ENCODE assay signal across 26 cellular contexts in genomic region chr14:85425507-85425906, GRCh38.
DNase-seq lines count a peak whose midpoint lies in the region; ATAC-seq and TF ChIP-seq lines count a peak whose summit lies in the region.
"Had no signal": no experiment of that assay in that cellular context is flagged by ENCODE, and none has a peak within 500 bp of the region (broad histone marks: within the 10 kb centered on the region; RNA-seq: fewer than 3 reads in every experiment).

No MANE protein-coding gene starts in this region.

- WGBS in hepatocyte (ENCODE audit: low lambda C conversion rate, missing lambda C conversion rate), result 82% methylated on average over 3 of the region's 3 CpGs

- H3K4me1 ChIP-seq in foreskin keratinocyte (peaks cover 19% of the 10 kb centered on the region), parathyroid adenoma (no peaks in the 10 kb centered on the region), hepatocyte (ENCODE audit: insufficient read depth) (no peaks in the 10 kb centered on the region)
- H3K4me1 ChIP-seq: BLaER1, Caco-2 had no signal

- no peak for DNase-seq in cardiac fibroblast (ENCODE audit: low read depth in 2 of 2)
- no peak for DNase-seq in foreskin keratinocyte
- no peak for DNase-seq in hepatocyte (ENCODE audit: low spot score)
- DNase-seq in putamen (ENCODE audit: low spot score), result no peak
- DNase-seq in activated gamma-delta T cell treated with Interleukin-2 at 50 U/mL for 16 hours, result no peak
- no peak for DNase-seq in islet precursor cell
- DNase-seq: Caco-2; CD4-positive, alpha-beta memory T cell; DMS 273 treated with DMSO at 0.1 percent for 48 hours; DMS79 treated with DMSO at 0.1 percent for 48 hours; GM23248; H9; KBM-7; MM.1S; NCI-H1048; NCI-H1436; NCI-H187 treated with DMSO at 0.1 percent for 48 hours; NCI-H69; PC-9; RPMI8226; SHP77 had no signal

- no peaks in the 10 kb centered on the region for H4K20me1 ChIP-seq in hepatocyte (ENCODE audit: insufficient read depth, poor library complexity, severe bottlenecking)
- H4K20me1 ChIP-seq: BLaER1 had no signal

- TF ChIP-seq CTCF in cardiac fibroblast (IDR thresholded peaks at IDR 0.05; ENCODE audit: low read depth, low read length) (peak; percentile 11), foreskin keratinocyte (conservative IDR thresholded peaks at IDR 0.05) (no peak), parathyroid adenoma (IDR thresholded peaks at IDR 0.05) (no peak), hepatocyte (IDR thresholded peaks at IDR 0.05; ENCODE audit: poor library complexity) (no peak)

- H2AFZ ChIP-seq in parathyroid adenoma (no peak overlapping the region), hepatocyte (no peak overlapping the region)
- H2AFZ ChIP-seq: GM23248, PC-9 had no signal

- H3K4me3 ChIP-seq in cardiac fibroblast (replicated peaks in 1 of 2; ENCODE audit: low read depth in 2 of 2, low read length in 2 of 2) (no peak overlapping the region), parathyroid adenoma (ENCODE audit: low read depth, low read length) (peak overlapping the region; percentile 11), hepatocyte (no peak overlapping the region)
- H3K4me3 ChIP-seq: BLaER1, GM12878, GM23248, PC-9 had no signal

- H3K4me2 ChIP-seq in parathyroid adenoma (ENCODE audit: low read length), result peak overlapping the region; percentile 13
- H3K4me2 ChIP-seq in hepatocyte, result no peak overlapping the region
- H3K4me2 ChIP-seq: BLaER1, PC-9 had no signal

- no peak overlapping the region for H3K9ac ChIP-seq in parathyroid adenoma
- H3K9ac ChIP-seq: BLaER1, GM23248 had no signal

- no peak for ATAC-seq in foreskin keratinocyte
- ATAC-seq: GM12878, HepG2 had no signal

- no peaks in the 10 kb centered on the region for H3K79me2 ChIP-seq in parathyroid adenoma
- no peaks in the 10 kb centered on the region for H3K79me2 ChIP-seq in hepatocyte

- H3K9me3 ChIP-seq in parathyroid adenoma (ENCODE audit: control insufficient read depth, low read length) (no peaks in the 10 kb centered on the region), hepatocyte (ENCODE audit: low read depth) (no peaks in the 10 kb centered on the region)

- H3K36me3 ChIP-seq in parathyroid adenoma (ENCODE audit: control insufficient read depth, insufficient read depth, low read length) (no peaks in the 10 kb centered on the region), hepatocyte (replicated peaks; ENCODE audit: insufficient read depth, low read depth) (no peaks in the 10 kb centered on the region)
- H3K36me3 ChIP-seq: BLaER1 had no signal

- no peaks in the 10 kb centered on the region for H3K27me3 ChIP-seq in foreskin keratinocyte
- no peaks in the 10 kb centered on the region for H3K27me3 ChIP-seq in parathyroid adenoma (ENCODE audit: control insufficient read depth, insufficient read depth, low read length)
- no peaks in the 10 kb centered on the region for H3K27me3 ChIP-seq in hepatocyte
- H3K27me3 ChIP-seq: BLaER1 had no signal

- no peaks in the 10 kb centered on the region for H3K9me2 ChIP-seq in hepatocyte (replicated peaks; ENCODE audit: insufficient read depth)

- peak overlapping the region; percentile 85 for H3K27ac ChIP-seq in foreskin keratinocyte
- no peak overlapping the region for H3K27ac ChIP-seq in parathyroid adenoma
- H3K27ac ChIP-seq in hepatocyte, result no peak overlapping the region
- H3K27ac ChIP-seq: BLaER1, GM23248, HL-60, PC-9 had no signal
